26 cellular contexts compared by ENCODE assay signal in genomic region chr3:134649106-134649705, GRCh38. TPM values are rescaled to one million over a fixed set of nuclear protein-coding genes. Genes with fewer than 3 reads are reported as not detected.
"Had no signal": no experiment of that assay in that cellular context is flagged by ENCODE, and none has a peak within 500 bp of the region (broad histone marks: within the 10 kb centered on the region; RNA-seq: fewer than 3 reads in every experiment).

No MANE protein-coding gene starts in this region.

- H3K27me3 ChIP-seq: adrenal gland, body of pancreas, dorsolateral prefrontal cortex, testis had no signal

- H3K9me3 Mint-ChIP-seq: activated CD4-positive, alpha-beta memory T cell treated with anti-CD3 and anti-CD28 coated beads, Interleukin-2, amount 10 ng/mL, durations not matched to agents 7 days and 5 days; activated CD4-positive, alpha-beta T cell treated with anti-CD3 and anti-CD28 coated beads, Interleukin-2, amount 10 ng/mL, durations not matched to agents 24 days and 14 days; activated naive CD4-positive, alpha-beta T cell treated with anti-CD3 and anti-CD28 coated beads for 36 hours; activated naive CD8-positive, alpha-beta T cell treated with anti-CD3 and anti-CD28 coated beads for 36 hours; nephron progenitor cell had no signal

- H3K4me3 Mint-ChIP-seq: activated CD4-positive, alpha-beta memory T cell treated with anti-CD3 and anti-CD28 coated beads, Interleukin-2, amount 10 ng/mL, durations not matched to agents 7 days and 5 days; activated CD4-positive, alpha-beta T cell treated with anti-CD3 and anti-CD28 coated beads, Interleukin-2, amount 10 ng/mL, durations not matched to agents 24 days and 14 days; activated naive CD4-positive, alpha-beta T cell treated with anti-CD3 and anti-CD28 coated beads for 36 hours; activated naive CD8-positive, alpha-beta T cell treated with anti-CD3 and anti-CD28 coated beads for 36 hours; nephron progenitor cell; T-helper 17 cell had no signal

- H3K9me3 ChIP-seq: adrenal gland, body of pancreas, left lung, spleen, testis, transverse colon had no signal

- H3K79me2 ChIP-seq: parathyroid adenoma had no signal

- H3K36me3 Mint-ChIP-seq: activated naive CD8-positive, alpha-beta T cell treated with anti-CD3 and anti-CD28 coated beads for 36 hours had no signal

- H3K9ac ChIP-seq: parathyroid adenoma had no signal

- H3K36me3 ChIP-seq: adrenal gland, left lung, spleen, transverse colon had no signal

- H3K4me1 Mint-ChIP-seq: activated CD4-positive, alpha-beta memory T cell treated with anti-CD3 and anti-CD28 coated beads, Interleukin-2, amount 10 ng/mL, durations not matched to agents 7 days and 5 days; activated CD4-positive, alpha-beta T cell treated with anti-CD3 and anti-CD28 coated beads, Interleukin-2, amount 10 ng/mL, durations not matched to agents 24 days and 14 days; activated naive CD8-positive, alpha-beta T cell treated with anti-CD3 and anti-CD28 coated beads for 36 hours; T-helper 17 cell had no signal

- H3K27ac Mint-ChIP-seq: activated CD4-positive, alpha-beta memory T cell treated with anti-CD3 and anti-CD28 coated beads, Interleukin-2, amount 10 ng/mL, durations not matched to agents 7 days and 5 days; activated CD4-positive, alpha-beta T cell treated with anti-CD3 and anti-CD28 coated beads, Interleukin-2, amount 10 ng/mL, durations not matched to agents 24 days and 14 days; activated naive CD4-positive, alpha-beta T cell treated with anti-CD3 and anti-CD28 coated beads for 36 hours; activated naive CD8-positive, alpha-beta T cell treated with anti-CD3 and anti-CD28 coated beads for 36 hours; nephron progenitor cell; T-helper 17 cell had no signal

- H3K27ac ChIP-seq: body of pancreas, left lung, parathyroid adenoma, spleen, testis had no signal

- H3K4me3 ChIP-seq: body of pancreas, left lung, spleen, testis, transverse colon had no signal

- ATAC-seq: body of pancreas, esophagus mucosa, left lung, right cardiac atrium, T-helper 17 cell had no signal

- DNase-seq: activated CD4-positive, alpha-beta memory T cell treated with anti-CD3 and anti-CD28 coated beads, Interleukin-2, amount 10 ng/mL, durations not matched to agents 7 days and 5 days; activated CD4-positive, alpha-beta T cell treated with anti-CD3 and anti-CD28 coated beads, Interleukin-2, amount 10 ng/mL, durations not matched to agents 24 days and 14 days; activated CD4-positive, CD25-positive, alpha-beta regulatory T cell treated with anti-CD3 and anti-CD28 coated beads, Interleukin-2, amount 50 U/mL, for 72 hours; activated effector memory CD4-positive, alpha-beta T cell treated with anti-CD3 and anti-CD28 coated beads, Interleukin-2, amount 50 U/mL, for 16 hours; activated naive CD4-positive, alpha-beta T cell treated with anti-CD3 and anti-CD28 coated beads for 36 hours; activated naive CD8-positive, alpha-beta T cell treated with anti-CD3 and anti-CD28 coated beads for 36 hours; aorta; body of pancreas; dorsolateral prefrontal cortex; foreskin fibroblast; kidney glomerular epithelial cell; left lung; nephron progenitor cell; right cardiac atrium; spleen; stimulated activated naive CD4-positive, alpha-beta T cell treated with Interleukin-2 at 50 U/mL for 16 hours; T-helper 17 cell; T1000; testis; transverse colon had no signal

RNA-seq across cellular contexts. Expression of gene KY, which starts 1.6 kb away (rescaled TPM):
- total RNA-seq: activated CD4-positive, alpha-beta memory T cell treated with anti-CD3 and anti-CD28 coated beads, Interleukin-2, amount 10 ng/mL, durations not matched to agents 7 days and 5 days; activated CD4-positive, alpha-beta T cell treated with anti-CD3 and anti-CD28 coated beads, Interleukin-2, amount 10 ng/mL, durations not matched to agents 24 days and 14 days; activated naive CD4-positive, alpha-beta T cell treated with anti-CD3 and anti-CD28 coated beads for 36 hours; activated naive CD8-positive, alpha-beta T cell treated with anti-CD3 and anti-CD28 coated beads for 36 hours; endothelial cell of umbilical vein; esophagus mucosa; lung microvascular endothelial cell; pulmonary artery endothelial cell; T-helper 17 cell had no signal
- polyA plus RNA-seq: endothelial cell of umbilical vein, spleen had no signal
